ENCODE assay signal across 8 cellular contexts in genomic region chr5:76715484-76715733, GRCh38. TPM values are rescaled to one million over a fixed set of nuclear protein-coding genes. Genes with fewer than 3 reads are reported as not detected.
DNase-seq lines count a peak whose midpoint lies in the region; ATAC-seq and TF ChIP-seq lines count a peak whose summit lies in the region.

No MANE protein-coding gene starts in this region.

- peaks cover 0 to 4% (median 0%) of the 10 kb centered on the region in 11 donors for H3K9me3 Mint-ChIP-seq in naive thymus-derived CD4-positive, alpha-beta T cell

- in situ Hi-C loops in KBM-7 (cut with MboI; ENCODE audit: low pct_unique_long_range_greater_than_20kb, low sequenced_read_pairs), result no loop called here

- intact Hi-C loops in breast epithelium (cut with DNase I; ENCODE audit: low total_unique reads), result no loop called here
- intact Hi-C loops in naive thymus-derived CD4-positive, alpha-beta T cell (cut with micrococcal nuclease), result loop anchor here (5.0 to 10.0 kb wide), 3 partner anchors 113 to 311 kb away; partner anchors contain the start of genes IQGAP2 (in 1 of the 2) and S100Z (in 1 of the 2)

- TF ChIP-seq POLR2A in breast epithelium (IDR thresholded peaks at IDR 0.05), result no peak

- H3K27ac ChIP-seq in breast epithelium, result peak overlapping the region; percentile 75 to 80
- no peak overlapping the region for H3K27ac ChIP-seq in naive thymus-derived CD4-positive, alpha-beta T cell (ENCODE audit: low read depth, low read length)

- peak overlapping the region; percentile 48 to 88 (median 82) for H3K4me3 Mint-ChIP-seq in naive thymus-derived CD4-positive, alpha-beta T cell

- ATAC-seq in GM18861 (IDR thresholded peaks at IDR 0.05; ENCODE audit: unreplicated experiment), result peak; percentile 12
- no peak for ATAC-seq in naive thymus-derived CD4-positive, alpha-beta T cell
- ATAC-seq in GM19324 (IDR thresholded peaks at IDR 0.05; ENCODE audit: low FRiP score, unreplicated experiment), result no peak
- ATAC-seq in GM19328 (IDR thresholded peaks at IDR 0.05; ENCODE audit: unreplicated experiment), result no peak

- peak overlapping the region; percentile 63 to 87 (median 74) for H3K4me3 ChIP-seq in breast epithelium
- peak overlapping the region; percentile 82 for H3K4me3 ChIP-seq in naive thymus-derived CD4-positive, alpha-beta T cell (ENCODE audit: low read length)

- peaks cover 35 to 42% (median 40%) of the 10 kb centered on the region in 5 donors for H3K27me3 Mint-ChIP-seq in naive thymus-derived CD4-positive, alpha-beta T cell

- no peak for TF ChIP-seq CTCF in breast epithelium (IDR thresholded peaks at IDR 0.05)

- peaks cover 0 to 12% (median 0%) of the 10 kb centered on the region in 5 donors for H3K36me3 Mint-ChIP-seq in naive thymus-derived CD4-positive, alpha-beta T cell

- H3K4me1 Mint-ChIP-seq in naive thymus-derived CD4-positive, alpha-beta T cell, result peaks cover 11 to 41% (median 27%) of the 10 kb centered on the region in 7 donors

- H3K36me3 ChIP-seq in breast epithelium, result no peaks in the 10 kb centered on the region
- no peaks in the 10 kb centered on the region for H3K36me3 ChIP-seq in naive thymus-derived CD4-positive, alpha-beta T cell (ENCODE audit: control insufficient read depth in 2 of 3, insufficient read depth in 3 of 3, low read length in 3 of 3)

- H3K4me1 ChIP-seq in breast epithelium, result peaks cover 0 to 4% of the 10 kb centered on the region in 2 donors
- H3K4me1 ChIP-seq in naive thymus-derived CD4-positive, alpha-beta T cell (ENCODE audit: control insufficient read depth in 2 of 2, insufficient read depth in 2 of 2, low read length in 2 of 2), result peaks cover 12 to 16% of the 10 kb centered on the region in 2 donors

- DNase-seq in KBM-7 (peak; percentile 68), breast epithelium (ENCODE audit: low spot score in 2 of 2) (no peak), globus pallidus (ENCODE audit: low spot score) (no peak), NCI-H2227 (lab: John Stamatoyannopoulos, UW; ENCODE audit: unreplicated experiment) (no peak)
- peak in 1 of 9 donors; percentile 6 for DNase-seq in naive thymus-derived CD4-positive, alpha-beta T cell

- H3K27ac Mint-ChIP-seq in naive thymus-derived CD4-positive, alpha-beta T cell, result peak overlapping the region in 1 of 9 donors; percentile 33

- POLR2A ChIA-PET in naive thymus-derived CD4-positive, alpha-beta T cell (lab: Charles Lee), result no interaction called here

- H3K27me3 ChIP-seq in breast epithelium, result peaks cover 0 to 6% of the 10 kb centered on the region in 2 donors
- peaks cover 0 to 17% of the 10 kb centered on the region in 2 donors for H3K27me3 ChIP-seq in naive thymus-derived CD4-positive, alpha-beta T cell (ENCODE audit: control insufficient read depth in 2 of 2, insufficient read depth in 2 of 2, low read length in 2 of 2)

- H3K9me3 ChIP-seq in breast epithelium, result no peaks in the 10 kb centered on the region
- no peaks in the 10 kb centered on the region for H3K9me3 ChIP-seq in naive thymus-derived CD4-positive, alpha-beta T cell (ENCODE audit: control insufficient read depth in 2 of 3, low read length in 3 of 3)

- CTCF ChIA-PET in naive thymus-derived CD4-positive, alpha-beta T cell (lab: Charles Lee), result no interaction called here

RNA-seq across cellular contexts. Expression of gene F2R, which starts 0.5 kb away (rescaled TPM):
- total RNA-seq in breast epithelium, result 10 to 100 TPM; 15.1 to 39.4 (median 27.2) TPM
- total RNA-seq in naive thymus-derived CD4-positive, alpha-beta T cell, result 1 to 10 TPM in 3 of 5 experiments, under 1 TPM in 2; 0.65 to 8.2 (median 1.2) TPM
- under 1 TPM; 0.23 to 0.43 TPM for polyA plus RNA-seq in naive thymus-derived CD4-positive, alpha-beta T cell
